ENCODE assay signal across 15 cellular contexts in the genomic region with DNA sequence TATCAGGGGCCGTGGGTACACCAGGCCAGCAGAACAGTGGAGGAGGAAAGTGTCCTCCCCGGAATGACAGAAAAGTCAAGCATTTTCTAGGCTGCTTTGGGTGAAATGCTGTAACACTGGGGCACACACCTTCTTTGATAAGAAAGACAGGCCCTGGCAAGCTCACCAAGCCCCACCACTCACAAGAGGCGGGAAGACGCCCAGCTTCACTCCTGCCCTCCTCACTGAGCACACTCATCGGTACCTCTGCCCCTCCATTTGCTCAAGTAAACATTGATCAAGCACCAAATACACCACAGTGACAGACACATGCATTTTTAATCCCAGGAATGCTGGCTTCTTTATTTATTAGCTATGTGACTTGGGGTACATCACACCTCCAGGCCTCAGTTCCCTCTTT. TPM values are rescaled to one million over a fixed set of nuclear protein-coding genes. Genes with fewer than 3 reads are reported as not detected.
DNase-seq lines count a peak whose midpoint lies in the region; ATAC-seq, FAIRE-seq and TF ChIP-seq lines count a peak whose summit lies in the region.
"Had no signal": no experiment of that assay in that cellular context is flagged by ENCODE, and none has a peak within 500 bp of the region (broad histone marks: within the 10 kb centered on the region; RNA-seq: fewer than 3 reads in every experiment).

No MANE protein-coding gene starts in this region.

- peaks cover 37 to 63% (median 58%) of the 10 kb centered on the region in 3 donors for H3K4me1 Mint-ChIP-seq in IgD-negative memory B cell
- peaks cover 61 to 74% of the 10 kb centered on the region in 2 donors for H3K4me1 Mint-ChIP-seq in natural killer cell
- peaks cover 6% of the 10 kb centered on the region for H3K4me1 Mint-ChIP-seq in progenitor cell of endocrine pancreas (ENCODE audit: low read depth)
- peaks cover 64 to 73% (median 73%) of the 10 kb centered on the region in 3 donors for H3K4me1 Mint-ChIP-seq in CD8-positive, alpha-beta memory T cell

- BruUV-seq in GM12878 (replicated peaks; lab: Mats Ljungman, UMichigan): no TSS peak

- H3K9me3 Mint-ChIP-seq in IgD-negative memory B cell (no peaks in the 10 kb centered on the region), natural killer cell (no peaks in the 10 kb centered on the region), progenitor cell of endocrine pancreas (ENCODE audit: low read depth) (no peaks in the 10 kb centered on the region)
- H3K9me3 Mint-ChIP-seq in CD8-positive, alpha-beta memory T cell: no peaks in the 10 kb centered on the region

- POLR2A ChIA-PET in GM12878 (lab: Charles Lee): no interaction called here
- POLR2A ChIA-PET in CD8-positive, alpha-beta memory T cell (lab: Charles Lee): no interaction called here

- no peak for FAIRE-seq in GM12878 (lab: Jason Lieb, UNC)
- FAIRE-seq: H1 had no signal

- intact Hi-C loops in GM12878 (cut with micrococcal nuclease; ENCODE audit: unreplicated experiment) (loop anchor here (2.0 kb wide), 1 partner anchor 101 kb away; no protein-coding TSS in a partner anchor), natural killer cell (cut with micrococcal nuclease) (no loop called here)

- no peak overlapping the region for H3K4me3 ChIP-seq in GM12878
- H3K4me3 ChIP-seq in CD8-positive, alpha-beta memory T cell (ENCODE audit: low read length): no peak overlapping the region
- H3K4me3 ChIP-seq: PC-9 had no signal

- ATAC-seq in GM12878 (no peak), natural killer cell (no peak), GM18505 (IDR thresholded peaks at IDR 0.05; ENCODE audit: unreplicated experiment) (no peak), GM21619 (IDR thresholded peaks at IDR 0.05; ENCODE audit: unreplicated experiment) (no peak)

- no peak for TF ChIP-seq POLR2A in GM12878 (IDR thresholded peaks at IDR 0.05; ENCODE audit: low read depth, low read length)
- no peak for TF ChIP-seq POLR2A in GM18505 (IDR thresholded peaks at IDR 0.05; ENCODE audit: borderline replicate concordance, extremely low read depth, insufficient read depth, insufficient read length)

- peaks cover 22 to 24% of the 10 kb centered on the region in 2 experiments for H3K36me3 ChIP-seq in GM12878 (ENCODE audit: control insufficient read depth in 2 of 2, insufficient read depth in 2 of 2, low read length in 1 of 2)
- peaks cover 23% of the 10 kb centered on the region for H3K36me3 ChIP-seq in CD8-positive, alpha-beta memory T cell (ENCODE audit: insufficient read depth, low read length)

- no peak overlapping the region for H3K4me2 ChIP-seq in GM12878 (ENCODE audit: control insufficient read depth, insufficient read depth)
- H3K4me2 ChIP-seq: PC-9 had no signal

- peak overlapping the region; percentile 67; the same call in 1 of the 2 replicates for H3K27ac ChIP-seq in GM12878 (ENCODE audit: control insufficient read depth, insufficient read depth)
- no peak overlapping the region for H3K27ac ChIP-seq in CD8-positive, alpha-beta memory T cell (ENCODE audit: low read depth, low read length)
- H3K27ac ChIP-seq: PC-9 had no signal

- TF ChIP-seq CTCF in GM12878 (IDR thresholded peaks at IDR 0.05 in 2 of 3, conservative IDR thresholded peaks at IDR 0.05 in 1 of 3; ENCODE audit: control insufficient read depth in 2 of 3, extremely low read depth in 1 of 3, insufficient read depth in 1 of 3, low read depth in 3 of 3, low read length in 3 of 3) (no peak), natural killer cell (IDR thresholded peaks at IDR 0.05) (no peak), progenitor cell of endocrine pancreas (IDR thresholded peaks at IDR 0.05; ENCODE audit: unreplicated experiment) (no peak)

- peaks cover 22% of the 10 kb centered on the region for H3K4me1 ChIP-seq in GM12878 (ENCODE audit: control insufficient read depth, insufficient read depth, low read length)
- H3K4me1 ChIP-seq in CD8-positive, alpha-beta memory T cell (ENCODE audit: insufficient read depth, low read length): no peaks in the 10 kb centered on the region

- SMC1A ChIA-PET in GM12878 (lab: Charles Lee; ENCODE audit: uncharacterized antibody, unreplicated experiment): interaction anchor here (0.8 to 3.1 kb wide), 4 partner anchors 13 to 47 kb away, joined by 3 to 19 read pairs (median 4); no protein-coding TSS in a partner anchor

- in situ Hi-C loops in GM12878 (cut with MboI): no loop called here

- H2AFZ ChIP-seq in GM12878 (ENCODE audit: control insufficient read depth, low read depth, low read length): no peak overlapping the region
- H2AFZ ChIP-seq: PC-9 had no signal

- H3K27ac Mint-ChIP-seq in IgD-negative memory B cell (peak overlapping the region; percentile 91 to 99 (median 98)), natural killer cell (peak overlapping the region; percentile 88 to 98), progenitor cell of endocrine pancreas (no peak overlapping the region)
- H3K27ac Mint-ChIP-seq in CD8-positive, alpha-beta memory T cell: peak overlapping the region in 4 of 8 donors; percentile 60 to 95 (median 82)

- H3K27me3 Mint-ChIP-seq in IgD-negative memory B cell (peaks cover 3% of the 10 kb centered on the region), natural killer cell (ENCODE audit: low read depth in 2 of 2) (no peaks in the 10 kb centered on the region), progenitor cell of endocrine pancreas (no peaks in the 10 kb centered on the region)
- peaks cover 0 to 3% of the 10 kb centered on the region in 2 donors for H3K27me3 Mint-ChIP-seq in CD8-positive, alpha-beta memory T cell

- no peak for TF ChIP-seq RAD21 in GM12878 (IDR thresholded peaks at IDR 0.05; ENCODE audit: insufficient read depth, low read depth, low read length)

- TF ChIP-seq EP300 in GM12878 (IDR thresholded peaks at IDR 0.05; ENCODE audit: borderline replicate concordance in 1 of 2, control insufficient read depth in 1 of 2, low read depth in 2 of 2, low read length in 2 of 2): no peak

- H3K9ac ChIP-seq in GM12878 (ENCODE audit: control insufficient read depth, insufficient read depth, low read length): no peak overlapping the region

- no peaks in the 10 kb centered on the region for H3K9me3 ChIP-seq in GM12878 (replicated peaks; ENCODE audit: control insufficient read depth, insufficient read depth, low read length)
- no peaks in the 10 kb centered on the region for H3K9me3 ChIP-seq in CD8-positive, alpha-beta memory T cell (ENCODE audit: low read length)

- H3K36me3 Mint-ChIP-seq in IgD-negative memory B cell (peaks cover 13% of the 10 kb centered on the region), natural killer cell (peaks cover 10% of the 10 kb centered on the region), progenitor cell of endocrine pancreas (ENCODE audit: insufficient read depth) (peaks cover 16% of the 10 kb centered on the region)
- peaks cover 18 to 83% (median 29%) of the 10 kb centered on the region in 3 donors for H3K36me3 Mint-ChIP-seq in CD8-positive, alpha-beta memory T cell

- DNase-seq in GM12878 (ENCODE audit: low read depth, low spot score): no peak
- DNase-seq in natural killer cell: no peak
- DNase-seq in progenitor cell of endocrine pancreas (ENCODE audit: low spot score, unreplicated experiment): no peak
- no peak for DNase-seq in CD8-positive, alpha-beta memory T cell
- DNase-seq: GDM1, KBM-7, NCI-H1417 treated with DMSO at 0.1 percent for 48 hours, NCI-H2029, NCI-H2171, NCI-H446 treated with DMSO at 0.1 percent for 48 hours, PC-9 had no signal

- CTCF ChIA-PET in GM12878 (lab: Yijun Ruan, JAX): interaction anchor here (0.5 to 2.9 kb wide), 4 partner anchors 28 to 101 kb away, joined by 3 to 12 read pairs (median 8); no protein-coding TSS in a partner anchor
- CTCF ChIA-PET in CD8-positive, alpha-beta memory T cell (lab: Charles Lee): no interaction called here

- 99% methylated on average over 5 of the region's 5 CpGs for WGBS in GM12878 (ENCODE audit: insufficient coverage, insufficient replicate concordance, low lambda C conversion rate, missing lambda C conversion rate)

- H3K79me2 ChIP-seq in GM12878 (ENCODE audit: control insufficient read depth, insufficient read depth, low read length): peaks cover 38% of the 10 kb centered on the region

- no peaks in the 10 kb centered on the region for H3K27me3 ChIP-seq in GM12878 (replicated peaks in 1 of 2; ENCODE audit: control insufficient read depth in 2 of 2, insufficient read depth in 2 of 2, low read length in 1 of 2)
- no peaks in the 10 kb centered on the region for H3K27me3 ChIP-seq in CD8-positive, alpha-beta memory T cell (ENCODE audit: insufficient read depth, low read length, poor library complexity, severe bottlenecking)

- H4K20me1 ChIP-seq in GM12878 (ENCODE audit: control insufficient read depth, insufficient read depth): peaks cover 2% of the 10 kb centered on the region; the same call in 1 of the 2 replicates

- RAD21 ChIA-PET in GM12878 (lab: Charles Lee; ENCODE audit: unreplicated experiment): interaction anchor here (1.1 to 2.3 kb wide), 4 partner anchors 37 to 102 kb away, joined by 3 to 10 read pairs (median 4); no protein-coding TSS in a partner anchor

- H3K4me3 Mint-ChIP-seq in IgD-negative memory B cell (peak overlapping the region in 3 of 4 donors; percentile 52 to 88 (median 61)), natural killer cell (peak overlapping the region; percentile 6), progenitor cell of endocrine pancreas (ENCODE audit: low read depth) (no peak overlapping the region)
- H3K4me3 Mint-ChIP-seq in CD8-positive, alpha-beta memory T cell: no peak overlapping the region

RNA-seq across cellular contexts. Expression of gene B4GALT1, which starts 43.1 kb away (rescaled TPM):
- polyA plus RNA-seq in IgD-negative memory B cell: 55.1 TPM
- 47.6 and 51.1 TPM in 2 replicates for total RNA-seq in GM12878 (2013; cell fraction: nucleolus; rRNA removed)
- 23.4 and 24.2 TPM in 2 replicates for total RNA-seq in GM12878 (2014; rRNA removed)
- total RNA-seq in GM12878 (2014; rRNA removed; fragmentation: Illumina TruSeq; extraction: Trizol): 12.7 and 15.3 TPM in 2 replicates
- total RNA-seq in GM12878 (2021): 77.5 and 79.0 TPM in 2 replicates
- polyA plus RNA-seq in GM12878 (2011; ENCODE audit: low read depth): 50.1 TPM
- 29.6 and 36.5 TPM in 2 replicates for polyA plus RNA-seq in GM12878 (2011; rRNA removed)
- 36.7 and 49.7 TPM in 2 replicates for polyA plus RNA-seq in GM12878 (2011; cell fraction: cytosol; rRNA removed)
- 16.8 and 18.8 TPM in 2 replicates for polyA plus RNA-seq in GM12878 (2011; cell fraction: nucleus; rRNA removed)
- polyA plus RNA-seq in GM12878 (2012): 58.2 and 65.9 TPM in 2 replicates
- polyA plus RNA-seq in GM12878 (2014; fragmentation: Illumina TruSeq; extraction: Trizol): 66.7 and 68.8 TPM in 2 replicates
- 10 to 100 TPM; 22.4 to 23.3 TPM for polyA plus RNA-seq in GM12878 (2014; fragmentation: Nextera tagmentation; extraction: Ambion mirVana)
- 42.6 and 45.5 TPM in 2 replicates for polyA plus RNA-seq in GM12878 (2014; rRNA removed)
- polyA plus RNA-seq in GM12878 (2016; fragmentation: Nextera tagmentation; extraction: Ambion mirVana): 10 to 100 TPM; 50.2 to 50.8 TPM
- 48.3 and 58.3 TPM in 2 replicates for polyA minus RNA-seq in GM12878 (2011; rRNA and poly(A)+ RNA removed)
- polyA minus RNA-seq in GM12878 (2011; cell fraction: cytosol; rRNA and poly(A)+ RNA removed): 25.8 and 27.2 TPM in 2 replicates
- polyA minus RNA-seq in GM12878 (2011; cell fraction: nucleus; rRNA and poly(A)+ RNA removed): 10.3 and 16.8 TPM in 2 replicates
- total RNA-seq in natural killer cell: 100 to 1,000 TPM; 122 to 143 (median 128) TPM
- total RNA-seq in progenitor cell of endocrine pancreas: 49.9 and 53.1 TPM in 2 replicates
- 10 to 100 TPM; 38.0 to 38.3 TPM for total RNA-seq in CD8-positive, alpha-beta memory T cell
- 41.6 TPM for polyA plus RNA-seq in CD8-positive, alpha-beta memory T cell

RNA-seq across cellular contexts. Expression of gene SMU1, which starts 47.6 kb away (rescaled TPM):
- polyA plus RNA-seq in IgD-negative memory B cell: 19.3 TPM
- total RNA-seq in GM12878 (2013; cell fraction: nucleolus; rRNA removed): 17.9 and 19.4 TPM in 2 replicates
- total RNA-seq in GM12878 (2014; rRNA removed): 22.8 and 26.6 TPM in 2 replicates
- 33.4 and 34.6 TPM in 2 replicates for total RNA-seq in GM12878 (2014; rRNA removed; fragmentation: Illumina TruSeq; extraction: Trizol)
- 19.7 and 20.4 TPM in 2 replicates for total RNA-seq in GM12878 (2021)
- 11.8 TPM for polyA plus RNA-seq in GM12878 (2011; ENCODE audit: low read depth)
- polyA plus RNA-seq in GM12878 (2011; rRNA removed): 21.1 and 27.5 TPM in 2 replicates
- polyA plus RNA-seq in GM12878 (2011; cell fraction: cytosol; rRNA removed): 11.3 and 11.4 TPM in 2 replicates
- 7.2 and 8.2 TPM in 2 replicates for polyA plus RNA-seq in GM12878 (2011; cell fraction: nucleus; rRNA removed)
- 12.9 and 13.9 TPM in 2 replicates for polyA plus RNA-seq in GM12878 (2012)
- polyA plus RNA-seq in GM12878 (2014; fragmentation: Illumina TruSeq; extraction: Trizol): 22.2 and 26.0 TPM in 2 replicates
- 10 to 100 TPM; 18.5 to 20.7 TPM for polyA plus RNA-seq in GM12878 (2014; fragmentation: Nextera tagmentation; extraction: Ambion mirVana)
- polyA plus RNA-seq in GM12878 (2014; rRNA removed): 16.5 and 20.0 TPM in 2 replicates
- 10 to 100 TPM; 20.2 to 22.0 TPM for polyA plus RNA-seq in GM12878 (2016; fragmentation: Nextera tagmentation; extraction: Ambion mirVana)
- polyA minus RNA-seq in GM12878 (2011; rRNA and poly(A)+ RNA removed): 22.7 and 27.6 TPM in 2 replicates
- 9.6 and 10.7 TPM in 2 replicates for polyA minus RNA-seq in GM12878 (2011; cell fraction: cytosol; rRNA and poly(A)+ RNA removed)
- polyA minus RNA-seq in GM12878 (2011; cell fraction: nucleus; rRNA and poly(A)+ RNA removed): 5.0 and 6.0 TPM in 2 replicates
- total RNA-seq in natural killer cell: 10 to 100 TPM; 21.9 to 23.2 (median 22.1) TPM
- total RNA-seq in progenitor cell of endocrine pancreas: 25.2 and 25.4 TPM in 2 replicates
- total RNA-seq in CD8-positive, alpha-beta memory T cell: 10 to 100 TPM; 27.5 to 27.6 TPM
- 21.2 TPM for polyA plus RNA-seq in CD8-positive, alpha-beta memory T cell

Comparison
In these comparisons a context has a peak if more than half of its experiments do, and no peak if none do; other contexts are left out.
1. H3K4me3 Mint-ChIP-seq: peak in IgD-negative memory B cell (3 of 4) and natural killer cell (single experiment); none in progenitor cell of endocrine pancreas (single experiment) and CD8-positive, alpha-beta memory T cell (0 of 7).